8 cellular contexts compared by ENCODE assay signal in genomic region chr15:38696120-38696727, GRCh38.
DNase-seq lines count a peak whose midpoint lies in the region; ATAC-seq and TF ChIP-seq lines count a peak whose summit lies in the region.

No MANE protein-coding gene starts in this region.

- no peaks in the 10 kb centered on the region for H3K9me3 Mint-ChIP-seq in CD8-positive, alpha-beta T cell

- no peaks in the 10 kb centered on the region for H3K27me3 ChIP-seq in CD8-positive, alpha-beta T cell (ENCODE audit: insufficient read depth, low read length)
- H3K27me3 ChIP-seq in colonic mucosa, result no peaks in the 10 kb centered on the region

- H3K4me1 Mint-ChIP-seq in CD8-positive, alpha-beta T cell (ENCODE audit: low read depth), result peaks cover 56% of the 10 kb centered on the region

- no peak overlapping the region for H3K4me3 ChIP-seq in CD8-positive, alpha-beta T cell (ENCODE audit: low read depth, low read length)
- H3K4me3 ChIP-seq in NB4 (ENCODE audit: low read depth, low read length) (no peak overlapping the region), colonic mucosa (no peak overlapping the region)

- POLR2A ChIA-PET in CD8-positive, alpha-beta T cell (lab: Charles Lee), result interaction anchor here (0.9 to 3.4 kb wide), 8 partner anchors 9 to 256 kb away, joined by 3 to 18 read pairs (median 3); partner anchors contain the start of gene RASGRP1

- H3K4me1 ChIP-seq in CD8-positive, alpha-beta T cell (ENCODE audit: insufficient read depth, low read length), result peaks cover 49% of the 10 kb centered on the region
- no peaks in the 10 kb centered on the region for H3K4me1 ChIP-seq in colonic mucosa

- CTCF ChIA-PET in CD8-positive, alpha-beta T cell (lab: Charles Lee), result interaction anchor here (0.7 to 19.0 kb wide), 16 partner anchors 9 to 255 kb away, joined by 3 to 508 read pairs (median 8); partner anchors contain the start of genes FAM98B and RASGRP1

- H3K9ac ChIP-seq in colonic mucosa (ENCODE audit: low read depth in 2 of 2, low read length in 2 of 2), result no peak overlapping the region

- no peak for TF ChIP-seq POLR2A in NB4 (IDR thresholded peaks at IDR 0.05; ENCODE audit: extremely low read depth, insufficient read length)

- DNase-seq in CD8-positive, alpha-beta T cell, result peak in 6 of 7 experiments; percentile 58 to 80 (median 70)
- peak; percentile 95 for DNase-seq in NB4 (ENCODE audit: low read depth)
- DNase-seq in activated T-helper 1 cell treated with anti-CD3 and anti-CD28 coated beads, Interleukin-2, amount 50 U/mL, for 16 hours (ENCODE audit: low read depth in 1 of 2, low spot score in 1 of 2), result peak; percentile 32 to 46
- DNase-seq in stimulated activated CD4-positive, alpha-beta T cell treated with anti-CD3 and anti-CD28 coated beads, Interleukin-12 subunit alpha, Interleukin-12 subunit beta, amount 100 ng/mL, for 48 hours (ENCODE audit: low read depth in 2 of 3, low spot score in 1 of 3), result peak; percentile 60 to 62 (median 60)
- DNase-seq in colonic mucosa, result no peak
- DNase-seq in D341Med (ENCODE audit: low spot score), result no peak
- no peak for DNase-seq in GM19238 (ENCODE audit: insufficient read length, low spot score)

- H3K9me3 ChIP-seq in CD8-positive, alpha-beta T cell (ENCODE audit: low read length), result no peaks in the 10 kb centered on the region
- no peaks in the 10 kb centered on the region for H3K9me3 ChIP-seq in colonic mucosa

- H3K27ac Mint-ChIP-seq in CD8-positive, alpha-beta T cell, result peak overlapping the region; percentile 78

- no peak overlapping the region for H3K4me3 Mint-ChIP-seq in CD8-positive, alpha-beta T cell

- H3K36me3 Mint-ChIP-seq in CD8-positive, alpha-beta T cell, result no peaks in the 10 kb centered on the region

- no peak for TF ChIP-seq CTCF in CD8-positive, alpha-beta T cell (IDR thresholded peaks at IDR 0.05)
- TF ChIP-seq CTCF in NB4 (IDR thresholded peaks at IDR 0.05; ENCODE audit: low read depth, low read length), result no peak
- no peak for TF ChIP-seq CTCF in colonic mucosa (IDR thresholded peaks at IDR 0.05)

- H3K36me3 ChIP-seq in CD8-positive, alpha-beta T cell (ENCODE audit: insufficient read depth, low read length), result no peaks in the 10 kb centered on the region
- H3K36me3 ChIP-seq in colonic mucosa, result no peaks in the 10 kb centered on the region

- peak; percentile 91 for ATAC-seq in CD8-positive, alpha-beta T cell
- peak; percentile 71 for ATAC-seq in GM21528 (IDR thresholded peaks at IDR 0.05; ENCODE audit: low FRiP score, unreplicated experiment)

- intact Hi-C loops in CD8-positive, alpha-beta T cell (cut with DNase I, micrococcal nuclease), result no loop called here
- intact Hi-C loops in colonic mucosa (cut with DNase I), result no loop called here

- no peak overlapping the region for H3K27ac ChIP-seq in CD8-positive, alpha-beta T cell (ENCODE audit: low read depth, low read length)
- H3K27ac ChIP-seq in colonic mucosa, result no peak overlapping the region

- H3K27me3 Mint-ChIP-seq in CD8-positive, alpha-beta T cell (ENCODE audit: low read depth), result no peaks in the 10 kb centered on the region

Comparison
In these comparisons a context has a peak if more than half of its experiments do, and no peak if none do; other contexts are left out.
1. DNase-seq: peak in CD8-positive, alpha-beta T cell (6 of 7), NB4 (single experiment), activated T-helper 1 cell treated with anti-CD3 and anti-CD28 coated beads, Interleukin-2, amount 50 U/mL, for 16 hours (2 of 2) and stimulated activated CD4-positive, alpha-beta T cell treated with anti-CD3 and anti-CD28 coated beads, Interleukin-12 subunit alpha, Interleukin-12 subunit beta, amount 100 ng/mL, for 48 hours (3 of 3); none in colonic mucosa (single experiment), D341Med (single experiment) and GM19238 (single experiment).